Comparison of ENCODE assay signal across 12 cellular contexts in genomic region chr1:168468042-168468809, GRCh38.
DNase-seq lines count a peak whose midpoint lies in the region; ATAC-seq and TF ChIP-seq lines count a peak whose summit lies in the region.
"Had no signal": no experiment of that assay in that cellular context is flagged by ENCODE, and none has a peak within 500 bp of the region (broad histone marks: within the 10 kb centered on the region; RNA-seq: fewer than 3 reads in every experiment).

No MANE protein-coding gene starts in this region.

- intact Hi-C loops in Right ventricle myocardium inferior (cut with DNase I): no loop called here

- H3K36me3 ChIP-seq in SJSA1: no peaks in the 10 kb centered on the region
- H3K36me3 ChIP-seq in smooth muscle cell (ENCODE audit: low read depth): no peaks in the 10 kb centered on the region
- H3K36me3 ChIP-seq: lower lobe of right lung had no signal

- H3K4me3 ChIP-seq in SJSA1 (no peak overlapping the region), fibroblast of pulmonary artery (replicated peaks; ENCODE audit: low read depth, low read length) (no peak overlapping the region), smooth muscle cell (no peak overlapping the region)
- H3K4me3 ChIP-seq: lower lobe of right lung, PC-9 had no signal

- peaks cover 30% of the 10 kb centered on the region for H3K36me3 Mint-ChIP-seq in activated CD8-positive, alpha-beta memory T cell treated with anti-CD3 and anti-CD28 coated beads, Interleukin-2, amount 10 ng/mL, durations not matched to agents 7 days and 5 days

- no peaks in the 10 kb centered on the region for H3K79me2 ChIP-seq in smooth muscle cell (ENCODE audit: low read depth)

- peaks cover 23% of the 10 kb centered on the region for H3F3A ChIP-seq in smooth muscle cell (ENCODE audit: low read depth)

- no peak overlapping the region for H2AFZ ChIP-seq in smooth muscle cell (ENCODE audit: low read depth)
- H2AFZ ChIP-seq: PC-9 had no signal

- H4K20me1 ChIP-seq in smooth muscle cell (ENCODE audit: low read depth): no peaks in the 10 kb centered on the region

- DNase-seq in activated CD8-positive, alpha-beta memory T cell treated with anti-CD3 and anti-CD28 coated beads, Interleukin-2, amount 10 ng/mL, durations not matched to agents 7 days and 5 days: no peak
- no peak for DNase-seq in activated CD8-positive, alpha-beta memory T cell treated with anti-CD3 and anti-CD28 coated beads, Interleukin-2, amount 50 U/mL, for 4 hours
- DNase-seq in SJSA1 (ENCODE audit: low read depth in 1 of 2, low spot score in 2 of 2) (peak in 1 of 2 experiments; percentile 63), fibroblast of pulmonary artery (ENCODE audit: low read depth) (peak; percentile 48), smooth muscle cell (lab: John Stamatoyannopoulos, UW; ENCODE audit: unreplicated experiment) (no peak), Right ventricle myocardium inferior (ENCODE audit: missing footprints) (no peak), AG08396 (ENCODE audit: low spot score) (no peak)
- DNase-seq: activated B cell treated with CpG ODN at 0.5 μM for 24 hours, lower lobe of right lung, NCI-H2029 treated with DMSO at 0.1 percent for 48 hours, PC-9 had no signal

- peaks cover 68% of the 10 kb centered on the region for H3K4me1 Mint-ChIP-seq in activated CD8-positive, alpha-beta memory T cell treated with anti-CD3 and anti-CD28 coated beads, Interleukin-2, amount 10 ng/mL, durations not matched to agents 7 days and 5 days

- peak overlapping the region; percentile 44 for H3K4me2 ChIP-seq in smooth muscle cell
- H3K4me2 ChIP-seq: PC-9 had no signal

- H3K27me3 Mint-ChIP-seq in activated CD8-positive, alpha-beta memory T cell treated with anti-CD3 and anti-CD28 coated beads, Interleukin-2, amount 10 ng/mL, durations not matched to agents 7 days and 5 days: no peaks in the 10 kb centered on the region

- CTCF ChIA-PET in activated CD8-positive, alpha-beta memory T cell treated with anti-CD3 and anti-CD28 coated beads, Interleukin-2, amount 10 ng/mL, durations not matched to agents 7 days and 5 days (lab: Charles Lee): interaction anchor here (0.7 to 3.2 kb wide), 11 partner anchors 15 to 130 kb away, joined by 3 to 19 read pairs (median 4); no protein-coding TSS in a partner anchor

- peaks cover 12% of the 10 kb centered on the region for H3K9me3 Mint-ChIP-seq in activated CD8-positive, alpha-beta memory T cell treated with anti-CD3 and anti-CD28 coated beads, Interleukin-2, amount 10 ng/mL, durations not matched to agents 7 days and 5 days (ENCODE audit: low read depth)
- H3K9me3 Mint-ChIP-seq: activated B cell treated with CpG ODN at 0.5 μM for 24 hours had no signal

- H3K27me3 ChIP-seq in SJSA1 (replicated peaks) (no peaks in the 10 kb centered on the region), smooth muscle cell (ENCODE audit: low read depth) (no peaks in the 10 kb centered on the region)

- H3K4me3 Mint-ChIP-seq in activated CD8-positive, alpha-beta memory T cell treated with anti-CD3 and anti-CD28 coated beads, Interleukin-2, amount 10 ng/mL, durations not matched to agents 7 days and 5 days: no peak overlapping the region
- H3K4me3 Mint-ChIP-seq: activated B cell treated with CpG ODN at 0.5 μM for 24 hours had no signal

- peak overlapping the region; percentile 84 for H3K27ac Mint-ChIP-seq in activated CD8-positive, alpha-beta memory T cell treated with anti-CD3 and anti-CD28 coated beads, Interleukin-2, amount 10 ng/mL, durations not matched to agents 7 days and 5 days
- H3K27ac Mint-ChIP-seq: activated B cell treated with CpG ODN at 0.5 μM for 24 hours had no signal

- peaks cover 55% of the 10 kb centered on the region for H3K4me1 ChIP-seq in SJSA1 (replicated peaks)
- H3K4me1 ChIP-seq in smooth muscle cell (ENCODE audit: low read depth): peaks cover 32% of the 10 kb centered on the region

- ATAC-seq in activated CD8-positive, alpha-beta memory T cell treated with anti-CD3 and anti-CD28 coated beads, Interleukin-2, amount 10 ng/mL, durations not matched to agents 7 days and 5 days: no peak
- ATAC-seq in HG03095 (IDR thresholded peaks at IDR 0.05; ENCODE audit: unreplicated experiment) (no peak), Right ventricle myocardium inferior (no peak)
- ATAC-seq: lower lobe of right lung had no signal

- H3K27ac ChIP-seq in SJSA1: peak overlapping the region; percentile 72
- H3K27ac ChIP-seq in smooth muscle cell (ENCODE audit: low read depth): no peak overlapping the region
- H3K27ac ChIP-seq: lower lobe of right lung, PC-9 had no signal

- H3K9me3 ChIP-seq in SJSA1 (replicated peaks): 0 out of 2 replicates have a peak, but pooled peaks cover 2% of the 10 kb centered on the region
- H3K9me3 ChIP-seq in smooth muscle cell (replicated peaks; ENCODE audit: low read depth): no peaks in the 10 kb centered on the region
- H3K9me3 ChIP-seq: lower lobe of right lung had no signal

- WGBS in smooth muscle cell (ENCODE audit: low lambda C conversion rate): 83% methylated on average over 5 of the region's 5 CpGs

- H3K9ac ChIP-seq in smooth muscle cell (ENCODE audit: low read depth): no peak overlapping the region

- no peak for TF ChIP-seq CTCF in fibroblast of pulmonary artery (IDR thresholded peaks at IDR 0.05; ENCODE audit: low read length, missing control alignments)
- TF ChIP-seq CTCF in smooth muscle cell (IDR thresholded peaks at IDR 0.05; ENCODE audit: borderline replicate concordance, insufficient read depth, poor library complexity, severe bottlenecking): no peak
